In genomic region chr12:68042212-68042699, GRCh38 we compare ENCODE assay signal across 8 cellular contexts. TPM values are rescaled to one million over a fixed set of nuclear protein-coding genes. Genes with fewer than 3 reads are reported as not detected.
DNase-seq lines count a peak whose midpoint lies in the region; ATAC-seq and TF ChIP-seq lines count a peak whose summit lies in the region.

No MANE protein-coding gene starts in this region.

- no peak overlapping the region for H2AFZ ChIP-seq in OCI-LY1 (ENCODE audit: low read length)

- WGBS in heart left ventricle, 4 donors: 29 to 42% (median 32%) methylated on average over 6 of the region's 6 CpGs

- no peak for TF ChIP-seq POLR2A in heart left ventricle (IDR thresholded peaks at IDR 0.05)

- H3K4me1 ChIP-seq in OCI-LY1 (ENCODE audit: insufficient read depth, low read length, severe bottlenecking) (peaks cover 4% of the 10 kb centered on the region), heart left ventricle (no peaks in the 10 kb centered on the region)

- intact Hi-C loops in heart left ventricle (cut with DNase I): loop anchor here in 7 of 10 donors (2.0 to 10.0 kb wide), 3 partner anchors 273 to 275 kb away; no protein-coding TSS in a partner anchor

- peak; percentile 11 for DNase-seq in ACHN
- DNase-seq in heart left ventricle: no peak
- DNase-seq in cortex of kidney (lab: John Stamatoyannopoulos, UW): no peak
- no peak for DNase-seq in effector CD8-positive, alpha-beta T cell (lab: John Stamatoyannopoulos, UW)
- no peak for DNase-seq in inferior parietal cortex (ENCODE audit: extremely low spot score)

- no peaks in the 10 kb centered on the region for H3F3A ChIP-seq in OCI-LY1 (ENCODE audit: insufficient read depth, low read length)

- in situ Hi-C loops in ACHN (cut with HindIII; ENCODE audit: low pct_ligation_motif_present, low pct_unique_long_range_greater_than_20kb, low sequenced_read_pairs): no loop called here

- TF ChIP-seq CTCF in OCI-LY1 (IDR thresholded peaks at IDR 0.05; ENCODE audit: low read length) (peak; percentile 35; the same call in 1 of the 2 replicates), heart left ventricle (IDR thresholded peaks at IDR 0.05) (peak in 1 of 12 donors; percentile 4)

- no peaks in the 10 kb centered on the region for H3K9me2 ChIP-seq in OCI-LY1 (ENCODE audit: low read depth, low read length)

- H3K9me3 ChIP-seq in OCI-LY1 (ENCODE audit: low read length): no peaks in the 10 kb centered on the region
- H3K9me3 ChIP-seq in heart left ventricle: peaks cover 0 to 8% (median 0%) of the 10 kb centered on the region in 12 donors

- no peaks in the 10 kb centered on the region for H4K20me1 ChIP-seq in OCI-LY1 (ENCODE audit: insufficient read depth, low read length)

- H3K79me2 ChIP-seq in OCI-LY1 (ENCODE audit: insufficient read depth, low read length): no peaks in the 10 kb centered on the region

- H3K36me3 ChIP-seq in OCI-LY1 (ENCODE audit: insufficient read depth, low read length) (no peaks in the 10 kb centered on the region), heart left ventricle (no peaks in the 10 kb centered on the region)

- H3K9ac ChIP-seq in OCI-LY1 (ENCODE audit: low read length): no peak overlapping the region

- ATAC-seq in GM18508 (IDR thresholded peaks at IDR 0.05; ENCODE audit: insufficient read depth, unreplicated experiment): peak; percentile 84
- ATAC-seq in HG02852 (IDR thresholded peaks at IDR 0.05; ENCODE audit: unreplicated experiment): peak; percentile 86
- peak in 3 of 4 donors; percentile 30 to 49 (median 39) for ATAC-seq in heart left ventricle

- H3K27ac ChIP-seq in OCI-LY1 (ENCODE audit: low read depth, low read length, poor library complexity, severe bottlenecking) (no peak overlapping the region), heart left ventricle (no peak overlapping the region)

- H3K27me3 ChIP-seq in OCI-LY1 (ENCODE audit: insufficient read depth, low read length) (no peaks in the 10 kb centered on the region), heart left ventricle (no peaks in the 10 kb centered on the region)

- no peak overlapping the region; the same call in 1 of the 2 replicates for H3K4me2 ChIP-seq in OCI-LY1 (ENCODE audit: low read length)

- no peak overlapping the region for H3K4me3 ChIP-seq in OCI-LY1 (ENCODE audit: low read depth, low read length, poor library complexity, severe bottlenecking)
- no peak overlapping the region for H3K4me3 ChIP-seq in heart left ventricle

RNA-seq across cellular contexts. Expression of gene IFNG-AS1, which starts 53.0 kb away (rescaled TPM):
- total RNA-seq in heart left ventricle: under 1 TPM in 6 of 9 donors, not detected in 3; 0.32 to 0.70 (median 0.65) TPM
- polyA plus RNA-seq in heart left ventricle: under 1 TPM in 1 of 2 donors, not detected in 1; 0.34 TPM
